ENCODE assay signal across 10 cellular contexts in genomic region chr5:156479864-156480263, GRCh38.
A peak's percentile ranks its signal among the peaks of the same experiment; 100 is the strongest.
DNase-seq lines count a peak whose midpoint lies in the region; TF ChIP-seq lines count a peak whose summit lies in the region.
"Had no signal": no experiment of that assay in that cellular context is flagged by ENCODE, and none has a peak within 500 bp of the region (broad histone marks: within the 10 kb centered on the region; RNA-seq: fewer than 3 reads in every experiment).

No MANE protein-coding gene starts in this region.

- no peaks in the 10 kb centered on the region for H3K9me2 ChIP-seq in PC-9 (ENCODE audit: insufficient read depth)

- no peaks in the 10 kb centered on the region for H3K4me1 ChIP-seq in PC-9 (replicated peaks; ENCODE audit: insufficient read depth)

- no peaks in the 10 kb centered on the region for H3K36me3 ChIP-seq in PC-9 (ENCODE audit: low read depth)

- H2AFZ ChIP-seq in PC-9 = no peak overlapping the region

- H3K27me3 ChIP-seq in PC-9 (ENCODE audit: insufficient read depth, low read depth) = no peaks in the 10 kb centered on the region

- intact Hi-C loops in PC-9 (cut with micrococcal nuclease; ENCODE audit: unreplicated experiment) = no loop called here

- no peaks in the 10 kb centered on the region for H3K79me2 ChIP-seq in PC-9 (ENCODE audit: low read depth)

- no peak overlapping the region for H3K27ac ChIP-seq in PC-9

- no peaks in the 10 kb centered on the region for H3F3A ChIP-seq in PC-9 (ENCODE audit: insufficient read depth, low read depth)

- CTCF ChIA-PET in PC-9 (lab: Charles Lee) = no interaction called here

- peak; percentile 62 for DNase-seq in stimulated activated CD4-positive, alpha-beta T cell treated with anti-CD3 and anti-CD28 coated beads, Interleukin-1b, Interleukin-23, amount 100 ng/mL, for 48 hours
- no peak for DNase-seq in stimulated activated CD4-positive, alpha-beta T cell treated with anti-CD3 and anti-CD28 coated beads, Interleukin-4, amount 100 ng/mL, for 24 hours
- DNase-seq in NCI-H82 treated with DMSO at 0.1 percent for 48 hours (lab: John Stamatoyannopoulos, UW; ENCODE audit: unreplicated experiment) = peak; percentile 42
- peak; percentile 58 for DNase-seq in fibroblast of gingiva (ENCODE audit: low read depth)
- DNase-seq in PC-9 = no peak
- DNase-seq in EL = no peak
- no peak for DNase-seq in cerebellum (ENCODE audit: low spot score)
- DNase-seq in DMS153 (lab: John Stamatoyannopoulos, UW) = no peak
- DNase-seq: activated CD4-positive, alpha-beta T cell treated with anti-CD3 and anti-CD28 coated beads, Interleukin-2, amount 10 ng/mL, durations not matched to agents 7 days and 5 days; CD8-positive, alpha-beta T cell had no signal

- no peak overlapping the region for H3K4me2 ChIP-seq in PC-9

- POLR2A ChIA-PET in PC-9 (lab: Charles Lee; ENCODE audit: unreplicated experiment) = no interaction called here

- H3K9me3 ChIP-seq in PC-9 (ENCODE audit: insufficient read depth, low read depth) = no peaks in the 10 kb centered on the region

- no peak overlapping the region for H3K4me3 ChIP-seq in PC-9

- no peak for TF ChIP-seq CTCF in PC-9 (conservative IDR thresholded peaks at IDR 0.05)

- H4K20me1 ChIP-seq in PC-9 (ENCODE audit: insufficient read depth) = no peaks in the 10 kb centered on the region

- BruUV-seq in PC-9 (replicated peaks; lab: Mats Ljungman, UMichigan) = no TSS peak

Comparison
In these comparisons a context has a peak if more than half of its experiments do, and no peak if none do; other contexts are left out.
1. DNase-seq: peak in stimulated activated CD4-positive, alpha-beta T cell treated with anti-CD3 and anti-CD28 coated beads, Interleukin-1b, Interleukin-23, amount 100 ng/mL, for 48 hours (single experiment), NCI-H82 treated with DMSO at 0.1 percent for 48 hours (single experiment) and fibroblast of gingiva (single experiment); none in stimulated activated CD4-positive, alpha-beta T cell treated with anti-CD3 and anti-CD28 coated beads, Interleukin-4, amount 100 ng/mL, for 24 hours (single experiment), PC-9 (0 of 2), EL (single experiment), cerebellum (single experiment) and DMS153 (single experiment).